In genomic region chr1:158117854-158118691, GRCh38 we compare ENCODE assay signal across 1 cellular context.
TF ChIP-seq lines count a peak whose summit lies in the region.

No MANE protein-coding gene starts in this region.

TF ChIP-seq in HEK293, 187 proteins besides CTCF, POLR2A, EP300 and RAD21 (continued from another document):
- no peak; the same call in 1 of the 2 replicates for TF ChIP-seq ZNF398 (tag by site-specific recombination; IDR thresholded peaks at IDR 0.05)
- TF ChIP-seq ZBTB17 (tag by site-specific recombination; IDR thresholded peaks at IDR 0.05), result peak; percentile 87
- peak; percentile 53; the same call in 1 of the 2 replicates for TF ChIP-seq ZBTB48 (tag by site-specific recombination; IDR thresholded peaks at IDR 0.05)
- TF ChIP-seq ZNF37A (tag by site-specific recombination; IDR thresholded peaks at IDR 0.05), result no peak
- TF ChIP-seq ZNF707 (tag by site-specific recombination; IDR thresholded peaks at IDR 0.05), result peak; percentile 81
- TF ChIP-seq GLIS2 (tag by site-specific recombination; IDR thresholded peaks at IDR 0.05), result peak; percentile 60
- TF ChIP-seq ZBTB20 (tag by site-specific recombination; IDR thresholded peaks at IDR 0.05), result 0 out of 2 replicates have a peak, but pooled peaks have one; percentile 60
- no peak for TF ChIP-seq ZNF362 (tag by site-specific recombination; IDR thresholded peaks at IDR 0.05)
- TF ChIP-seq PRDM10 (tag by site-specific recombination; IDR thresholded peaks at IDR 0.05), result peak; percentile 82
- no peak for TF ChIP-seq AEBP2 (tag by site-specific recombination; IDR thresholded peaks at IDR 0.05; ENCODE audit: borderline replicate concordance)
- TF ChIP-seq ZNF548 (tag by site-specific recombination; IDR thresholded peaks at IDR 0.05), result no peak
- peak; percentile 79 for TF ChIP-seq ZNF600 (tag by site-specific recombination; IDR thresholded peaks at IDR 0.05)
- no peak for TF ChIP-seq ZNF830 (tag by site-specific recombination; IDR thresholded peaks at IDR 0.05; ENCODE audit: low read depth)
- 0 out of 2 replicates have a peak, but pooled peaks have one; percentile 14 for TF ChIP-seq EGR2 (tag by site-specific recombination; IDR thresholded peaks at IDR 0.05; ENCODE audit: low read depth)
